In the genomic region with DNA sequence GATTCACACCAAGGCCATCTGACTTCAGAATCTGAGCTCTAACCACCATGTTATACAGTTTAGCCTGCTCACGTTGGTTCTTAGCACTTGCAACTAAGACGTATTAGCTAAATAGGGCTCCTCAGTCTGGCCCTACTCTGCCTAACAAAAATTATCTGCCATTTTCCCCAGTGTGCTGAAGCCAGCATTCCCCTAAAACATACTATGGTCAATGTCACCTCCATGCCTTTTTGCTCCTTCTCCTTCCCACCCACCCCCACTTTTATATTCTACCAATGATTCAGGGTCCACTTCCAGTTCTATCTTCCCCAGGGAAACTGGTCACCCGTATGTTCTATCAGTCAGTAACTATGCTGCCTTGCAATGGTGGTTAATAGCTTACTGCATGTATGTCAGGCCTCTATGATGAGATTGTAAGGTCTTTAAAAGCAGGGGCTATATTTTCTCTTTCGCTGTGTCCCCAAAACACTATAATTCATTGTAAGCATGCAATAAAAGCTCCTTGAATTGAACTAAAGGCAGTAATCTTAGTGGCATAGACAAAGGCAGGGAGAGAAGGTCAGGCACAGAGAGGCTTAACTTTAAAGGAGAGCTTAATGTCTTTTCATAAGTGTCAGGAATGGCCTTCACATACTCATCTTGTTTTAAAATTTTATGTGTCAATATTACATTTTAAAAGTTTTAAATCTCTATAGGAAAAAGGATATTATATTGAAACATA, we compare ENCODE assay signal across 1 cellular context.
TF ChIP-seq lines count a peak whose summit lies in the region.

No MANE protein-coding gene starts in this region.

TF ChIP-seq in IMR-90, 13 proteins besides CTCF, POLR2A, EP300 and RAD21 (continued from another document):
- TF ChIP-seq ELK1 (IDR thresholded peaks at IDR 0.05; ENCODE audit: borderline replicate concordance, low read depth, low read length) (no peak), CEBPB (IDR thresholded peaks at IDR 0.05; ENCODE audit: low read depth, low read length) (no peak), BHLHE40 (IDR thresholded peaks at IDR 0.05; ENCODE audit: low read depth, low read length) (no peak), SMC3 (IDR thresholded peaks at IDR 0.05; ENCODE audit: low read depth, low read length) (no peak), NFE2L2 (IDR thresholded peaks at IDR 0.05; ENCODE audit: low read depth, low read length) (no peak), CHD1 (IDR thresholded peaks at IDR 0.05; ENCODE audit: low read depth, low read length) (no peak), FOS (IDR thresholded peaks at IDR 0.05; ENCODE audit: low read depth, low read length) (no peak), RFX5 (IDR thresholded peaks at IDR 0.05; ENCODE audit: low read depth, low read length) (no peak), MAZ (IDR thresholded peaks at IDR 0.05; ENCODE audit: borderline replicate concordance, low read depth, low read length) (no peak)
- TF ChIP-seq, protein P1, sequence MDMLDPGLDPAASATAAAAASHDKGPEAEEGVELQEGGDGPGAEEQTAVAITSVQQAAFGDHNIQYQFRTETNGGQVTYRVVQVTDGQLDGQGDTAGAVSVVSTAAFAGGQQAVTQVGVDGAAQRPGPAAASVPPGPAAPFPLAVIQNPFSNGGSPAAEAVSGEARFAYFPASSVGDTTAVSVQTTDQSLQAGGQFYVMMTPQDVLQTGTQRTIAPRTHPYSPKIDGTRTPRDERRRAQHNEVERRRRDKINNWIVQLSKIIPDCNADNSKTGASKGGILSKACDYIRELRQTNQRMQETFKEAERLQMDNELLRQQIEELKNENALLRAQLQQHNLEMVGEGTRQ (IDR thresholded peaks at IDR 0.05; ENCODE audit: low read depth, low read length) = no peak
TF ChIP-seq in IMR-90: peak in this region for 0.
